In the genomic region with DNA sequence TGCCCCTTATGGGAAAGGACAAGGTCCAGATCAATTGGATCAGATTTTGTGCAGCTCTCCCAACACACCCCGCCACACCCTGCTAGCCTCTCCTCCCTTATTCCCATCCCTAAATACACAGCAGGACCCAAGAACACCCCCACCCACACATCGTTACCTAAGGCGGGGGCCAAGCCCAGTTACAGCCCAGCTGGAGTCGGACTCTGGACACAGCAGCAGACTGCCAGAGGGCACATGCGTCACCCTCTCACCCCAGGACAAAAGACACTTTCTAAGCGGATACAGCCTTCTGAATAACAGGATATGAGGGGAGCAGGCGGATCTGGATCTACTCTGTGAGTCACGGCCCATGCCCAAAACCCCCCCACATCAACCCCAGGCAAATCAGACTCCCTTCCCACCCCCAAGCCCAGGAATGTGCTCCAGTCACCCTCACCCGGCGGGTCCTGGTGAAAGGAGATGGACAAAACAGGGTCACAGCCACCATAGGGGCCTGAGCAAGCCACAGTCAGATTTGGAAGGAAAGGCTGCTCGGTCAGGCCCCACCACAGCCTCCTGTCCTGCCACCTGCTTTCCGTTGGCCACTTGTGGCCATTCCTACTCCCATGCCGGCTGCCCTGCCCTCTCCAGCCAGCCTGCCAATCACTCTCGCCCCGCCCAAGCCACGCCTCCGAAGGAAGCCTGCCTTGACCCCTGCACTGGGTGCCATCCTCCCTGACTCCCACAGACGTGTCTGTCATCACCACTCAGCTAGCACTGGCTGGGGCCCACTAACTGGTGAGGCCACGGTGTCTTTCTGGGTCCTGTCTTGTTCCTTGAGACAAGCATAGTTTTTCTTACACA, we compare ENCODE assay signal across 1 cellular context.
TF ChIP-seq lines count a peak whose summit lies in the region.

No MANE protein-coding gene starts in this region.

TF ChIP-seq in IMR-90, 13 proteins besides CTCF, POLR2A, EP300 and RAD21:
- TF ChIP-seq NFE2L2 (IDR thresholded peaks at IDR 0.05; ENCODE audit: low read depth, low read length) (no peak), RCOR1 (IDR thresholded peaks at IDR 0.05; ENCODE audit: insufficient replicate concordance, low read length) (peak; percentile 11), FOS (IDR thresholded peaks at IDR 0.05; ENCODE audit: low read depth, low read length) (peak; percentile 79), RFX5 (IDR thresholded peaks at IDR 0.05; ENCODE audit: low read depth, low read length) (no peak), MAZ (IDR thresholded peaks at IDR 0.05; ENCODE audit: borderline replicate concordance, low read depth, low read length) (peak; percentile 66), BHLHE40 (IDR thresholded peaks at IDR 0.05; ENCODE audit: low read depth, low read length) (peak; percentile 55)
- TF ChIP-seq, protein P1, sequence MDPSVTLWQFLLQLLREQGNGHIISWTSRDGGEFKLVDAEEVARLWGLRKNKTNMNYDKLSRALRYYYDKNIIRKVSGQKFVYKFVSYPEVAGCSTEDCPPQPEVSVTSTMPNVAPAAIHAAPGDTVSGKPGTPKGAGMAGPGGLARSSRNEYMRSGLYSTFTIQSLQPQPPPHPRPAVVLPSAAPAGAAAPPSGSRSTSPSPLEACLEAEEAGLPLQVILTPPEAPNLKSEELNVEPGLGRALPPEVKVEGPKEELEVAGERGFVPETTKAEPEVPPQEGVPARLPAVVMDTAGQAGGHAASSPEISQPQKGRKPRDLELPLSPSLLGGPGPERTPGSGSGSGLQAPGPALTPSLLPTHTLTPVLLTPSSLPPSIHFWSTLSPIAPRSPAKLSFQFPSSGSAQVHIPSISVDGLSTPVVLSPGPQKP (IDR thresholded peaks at IDR 0.05; ENCODE audit: borderline replicate concordance, low read depth, low read length), result no peak
